Comparison of ENCODE assay signal across 18 cellular contexts in genomic region chr2:239625106-239625845, GRCh38.
"Had no signal": no experiment of that assay in that cellular context is flagged by ENCODE, and none has a peak within 500 bp of the region (broad histone marks: within the 10 kb centered on the region; RNA-seq: fewer than 3 reads in every experiment).

No MANE protein-coding gene starts in this region.

- H3K27me3 ChIP-seq: brain microvascular endothelial cell, gastrocnemius medialis, pancreas had no signal

- H3K4me3 Mint-ChIP-seq: activated CD8-positive, alpha-beta T cell treated with anti-CD3 and anti-CD28 coated beads for 36 hours; dendritic cell treated with granulocyte-macrophage colony-stimulating factor and Interleukin-4, amounts not matched to agents 40 ng/mL and 50 ng/mL, for 4 days; stimulated activated memory B cell treated with anti-CD40 and anti-IgM and Interleukin-4, amounts not matched to agents 10 μg/mL and 1 μg/mL and 100 μg/mL, for 72 hours had no signal

- H3K27ac Mint-ChIP-seq: activated CD8-positive, alpha-beta T cell treated with anti-CD3 and anti-CD28 coated beads for 36 hours; activated T-helper 1 cell treated with anti-CD3 and anti-CD28 coated beads, Interleukin-12 subunit alpha, Interleukin-12 subunit beta, Interleukin-2, Interleukin-4 antibody, amounts not matched to agents 30 ng/mL and 10 ng/mL and 1 ng/mL, durations not matched to agents 14 hours and 24 hours and 36 hours; dendritic cell treated with granulocyte-macrophage colony-stimulating factor and Interleukin-4, amounts not matched to agents 40 ng/mL and 50 ng/mL, for 4 days; stimulated activated memory B cell treated with anti-CD40 and anti-IgM and Interleukin-4, amounts not matched to agents 10 μg/mL and 1 μg/mL and 100 μg/mL, for 72 hours had no signal

- H3K4me1 Mint-ChIP-seq: stimulated activated memory B cell treated with anti-CD40 and anti-IgM and Interleukin-4, amounts not matched to agents 10 μg/mL and 1 μg/mL and 100 μg/mL, for 72 hours had no signal

- H3K36me3 Mint-ChIP-seq: stimulated activated memory B cell treated with anti-CD40 and anti-IgM and Interleukin-4, amounts not matched to agents 10 μg/mL and 1 μg/mL and 100 μg/mL, for 72 hours had no signal

- H3K36me3 ChIP-seq: brain microvascular endothelial cell, gastrocnemius medialis, heart left ventricle, pancreas, SJSA1, tibial artery had no signal

- H3K4me1 ChIP-seq: gastrocnemius medialis, heart left ventricle, pancreas, SJSA1, tibial artery had no signal

- DNase-seq: activated CD8-positive, alpha-beta T cell treated with anti-CD3 and anti-CD28 coated beads for 36 hours; activated naive CD4-positive, alpha-beta T cell; anterior cingulate cortex; brain microvascular endothelial cell; erythroblast; gastrocnemius medialis; heart left ventricle; left colon; pancreas; stimulated activated CD4-positive, alpha-beta T cell treated with anti-CD3 and anti-CD28 coated beads, Interleukin-12 subunit alpha, Interleukin-12 subunit beta, amount 100 ng/mL, for 4 hours; SW 1271; T-helper 9 cell; tibial artery had no signal

- H3K4me3 ChIP-seq: gastrocnemius medialis, heart left ventricle, lung, pancreas, SJSA1, tibial artery had no signal

- H3K27me3 Mint-ChIP-seq: dendritic cell treated with granulocyte-macrophage colony-stimulating factor and Interleukin-4, amounts not matched to agents 40 ng/mL and 50 ng/mL, for 4 days had no signal

- ATAC-seq: activated CD8-positive, alpha-beta T cell treated with anti-CD3 and anti-CD28 coated beads for 36 hours; gastrocnemius medialis; heart left ventricle; left colon; pancreas had no signal

- H3K27ac ChIP-seq: brain microvascular endothelial cell, gastrocnemius medialis, heart left ventricle, pancreas, SJSA1, tibial artery had no signal

- H3K9me3 Mint-ChIP-seq: activated CD8-positive, alpha-beta T cell treated with anti-CD3 and anti-CD28 coated beads for 36 hours; activated T-helper 1 cell treated with anti-CD3 and anti-CD28 coated beads, Interleukin-12 subunit alpha, Interleukin-12 subunit beta, Interleukin-2, Interleukin-4 antibody, amounts not matched to agents 30 ng/mL and 10 ng/mL and 1 ng/mL, durations not matched to agents 14 hours and 24 hours and 36 hours; dendritic cell treated with granulocyte-macrophage colony-stimulating factor and Interleukin-4, amounts not matched to agents 40 ng/mL and 50 ng/mL, for 4 days; stimulated activated memory B cell treated with anti-CD40 and anti-IgM and Interleukin-4, amounts not matched to agents 10 μg/mL and 1 μg/mL and 100 μg/mL, for 72 hours had no signal
